In genomic region chr5:61599370-61600140, GRCh38 we compare ENCODE assay signal across 1 cellular context.
TF ChIP-seq lines count a peak whose summit lies in the region.

No MANE protein-coding gene starts in this region.

TF ChIP-seq in GM23338, 12 proteins besides CTCF, POLR2A, EP300 and RAD21 (continued from another document):
- TF ChIP-seq NANOG (IDR thresholded peaks at IDR 0.05; ENCODE audit: borderline replicate concordance) (no peak), REST (IDR thresholded peaks at IDR 0.05; ENCODE audit: unreplicated experiment) (no peak), EZH2 (IDR thresholded peaks at IDR 0.05; ENCODE audit: low read depth, unreplicated experiment) (no peak), CREB1 (CRISPR knock-in tag; IDR thresholded peaks at IDR 0.05; ENCODE audit: low read depth) (no peak), ZNF114 (CRISPR knock-in tag; IDR thresholded peaks at IDR 0.05) (no peak), STAT1 (IDR thresholded peaks at IDR 0.05; ENCODE audit: unreplicated experiment) (no peak), POLR2AphosphoS5 (IDR thresholded peaks at IDR 0.05; ENCODE audit: low read depth) (no peak)
